Comparison of ENCODE assay signal across 2 cellular contexts in the genomic region with DNA sequence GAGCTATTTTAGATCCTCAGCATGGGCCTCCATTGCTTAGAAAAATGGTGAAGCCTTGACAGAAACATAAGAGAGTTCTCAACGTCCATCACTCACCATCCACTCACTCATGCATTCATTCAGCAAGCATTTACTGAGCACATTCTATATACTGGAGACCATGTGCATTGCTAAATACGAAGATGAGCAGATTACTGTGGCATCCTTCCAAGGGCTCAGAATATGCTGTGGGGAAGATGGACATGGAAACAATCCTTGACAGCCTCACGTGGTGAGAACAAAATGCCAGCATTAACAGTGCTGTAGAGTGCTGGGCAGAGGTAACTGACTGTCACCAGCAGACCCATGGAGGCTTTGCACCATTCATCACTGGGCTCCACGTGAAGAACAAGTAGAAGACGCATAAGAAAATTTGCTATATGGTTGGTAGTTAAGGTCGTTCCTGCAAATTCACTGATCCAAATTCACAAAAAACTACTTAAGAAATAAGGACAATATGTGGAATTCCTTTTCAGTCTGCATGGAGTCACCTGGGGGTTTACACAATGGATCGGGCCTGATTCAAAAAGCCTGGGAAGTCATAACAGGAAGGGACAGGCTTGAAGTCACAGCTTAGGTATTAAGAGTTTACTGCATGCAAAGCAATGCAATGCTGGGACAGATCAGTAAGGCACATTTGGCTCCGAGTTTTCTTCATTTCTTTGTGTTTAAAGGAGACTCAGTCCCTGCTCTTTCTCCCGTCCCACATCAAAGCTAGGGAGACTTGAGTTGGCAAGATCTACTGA.
TF ChIP-seq lines count a peak whose summit lies in the region.

No MANE protein-coding gene starts in this region.

TF ChIP-seq in HepG2, 621 proteins besides CTCF, POLR2A, EP300 and RAD21 (continued from another document):
- TF ChIP-seq CENPT (CRISPR knock-in tag; IDR thresholded peaks at IDR 0.05; ENCODE audit: low read depth): no peak
- TF ChIP-seq ISX (CRISPR knock-in tag; conservative IDR thresholded peaks at IDR 0.05): no peak
- TF ChIP-seq ZNF550 (CRISPR knock-in tag; IDR thresholded peaks at IDR 0.05; ENCODE audit: borderline replicate concordance): no peak
- TF ChIP-seq ADNP (CRISPR knock-in tag; IDR thresholded peaks at IDR 0.05): no peak
- no peak for TF ChIP-seq ZNF343 (CRISPR knock-in tag; IDR thresholded peaks at IDR 0.05)
- TF ChIP-seq, protein P1, sequence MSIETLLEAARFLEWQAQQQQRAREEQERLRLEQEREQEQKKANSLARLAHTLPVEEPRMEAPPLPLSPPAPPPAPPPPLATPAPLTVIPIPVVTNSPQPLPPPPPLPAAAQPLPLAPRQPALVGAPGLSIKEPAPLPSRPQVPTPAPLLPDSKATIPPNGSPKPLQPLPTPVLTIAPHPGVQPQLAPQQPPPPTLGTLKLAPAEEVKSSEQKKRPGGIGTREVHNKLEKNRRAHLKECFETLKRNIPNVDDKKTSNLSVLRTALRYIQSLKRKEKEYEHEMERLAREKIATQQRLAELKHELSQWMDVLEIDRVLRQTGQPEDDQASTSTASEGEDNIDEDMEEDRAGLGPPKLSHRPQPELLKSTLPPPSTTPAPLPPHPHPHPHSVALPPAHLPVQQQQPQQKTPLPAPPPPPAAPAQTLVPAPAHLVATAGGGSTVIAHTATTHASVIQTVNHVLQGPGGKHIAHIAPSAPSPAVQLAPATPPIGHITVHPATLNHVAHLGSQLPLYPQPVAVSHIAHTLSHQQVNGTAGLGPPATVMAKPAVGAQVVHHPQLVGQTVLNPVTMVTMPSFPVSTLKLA (IDR thresholded peaks at IDR 0.05): peak; percentile 14; the same call in 1 of the 2 replicates
- no peak for TF ChIP-seq CBFB (CRISPR knock-in tag; IDR thresholded peaks at IDR 0.05)

TF ChIP-seq in endothelial cell of umbilical vein, 7 proteins besides CTCF, POLR2A, EP300 and RAD21 (continued from another document):
- TF ChIP-seq, protein P2, sequence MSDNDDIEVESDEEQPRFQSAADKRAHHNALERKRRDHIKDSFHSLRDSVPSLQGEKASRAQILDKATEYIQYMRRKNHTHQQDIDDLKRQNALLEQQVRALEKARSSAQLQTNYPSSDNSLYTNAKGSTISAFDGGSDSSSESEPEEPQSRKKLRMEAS (IDR thresholded peaks at IDR 0.05; ENCODE audit: insufficient read depth, insufficient read length): no peak
- TF ChIP-seq FOS (IDR thresholded peaks at IDR 0.05; ENCODE audit: borderline replicate concordance, insufficient read depth, low read length) (no peak), EZH2 (IDR thresholded peaks at IDR 0.05; ENCODE audit: borderline replicate concordance, low read depth, low read length, severe bottlenecking) (no peak), GATA2 (IDR thresholded peaks at IDR 0.05; ENCODE audit: insufficient read depth, insufficient read length, low read depth, low read length) (no peak), MYC (IDR thresholded peaks at IDR 0.05; ENCODE audit: low read depth, low read length) (no peak), JUN (IDR thresholded peaks at IDR 0.05; ENCODE audit: borderline replicate concordance, insufficient read depth, insufficient read length, low read depth) (no peak)
